In the genomic region with DNA sequence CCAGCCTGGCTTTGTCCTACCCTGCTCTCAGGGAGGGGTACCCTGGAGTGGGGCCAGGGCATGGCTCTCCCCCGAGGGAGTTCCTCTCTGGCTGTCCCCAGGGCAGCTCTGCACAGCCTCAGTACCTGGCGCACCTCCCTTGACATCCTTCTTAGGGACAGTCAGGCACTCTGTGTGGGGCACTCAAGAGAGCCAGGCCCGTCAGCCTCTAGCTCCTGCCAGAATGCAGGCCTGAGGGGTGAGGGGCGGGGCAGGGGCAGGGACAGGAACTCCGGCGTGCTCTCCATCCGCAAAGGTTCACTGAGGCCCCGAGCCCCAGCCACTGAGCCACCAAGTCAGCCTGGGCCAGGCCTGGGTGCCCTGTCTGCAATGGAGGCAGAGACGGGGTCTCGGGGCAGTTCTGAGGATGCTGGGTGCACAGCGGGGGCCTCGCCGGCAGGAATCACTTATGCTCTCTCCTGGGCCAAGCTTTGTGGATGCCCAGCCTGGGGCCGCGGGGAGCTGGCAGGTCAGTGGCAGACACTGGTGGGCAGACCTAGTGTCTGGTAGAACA, we compare ENCODE assay signal across 8 cellular contexts. TPM values are rescaled to one million over a fixed set of nuclear protein-coding genes. Genes with fewer than 3 reads are reported as not detected.
A peak's percentile ranks its signal among the peaks of the same experiment; 100 is the strongest.
DNase-seq lines count a peak whose midpoint lies in the region; ATAC-seq and TF ChIP-seq lines count a peak whose summit lies in the region.

No MANE protein-coding gene starts in this region.

- H3K9me3 ChIP-seq in AG04450 (ENCODE audit: control insufficient read depth, insufficient read depth, low read length) (peaks cover 23% of the 10 kb centered on the region), Loucy (ENCODE audit: insufficient read depth, low read depth, low read length) (no peaks in the 10 kb centered on the region), skeletal muscle satellite cell (replicated peaks; ENCODE audit: low read length) (peaks cover 14% of the 10 kb centered on the region)

- no peaks in the 10 kb centered on the region for H3K9me2 ChIP-seq in Loucy (replicated peaks; ENCODE audit: low read depth, low read length)

- TF ChIP-seq CTCF in AG04450 (IDR thresholded peaks at IDR 0.05; ENCODE audit: low read depth, low read length) = no peak
- TF ChIP-seq CTCF in Loucy (conservative IDR thresholded peaks at IDR 0.05; ENCODE audit: low read length) = no peak

- peaks cover 12% of the 10 kb centered on the region for H3F3A ChIP-seq in Loucy (ENCODE audit: low read depth)

- POLR2A ChIA-PET in AG04450 (lab: Yijun Ruan, JAX) = interaction anchor here (0.6 to 1.5 kb wide), 5 partner anchors 9 to 125 kb away, joined by 3 to 9 read pairs (median 3); a partner anchor contains a TSS

- H3K36me3 ChIP-seq in Loucy (ENCODE audit: insufficient read depth, low read length) (peaks cover 7% of the 10 kb centered on the region; the same call in 1 of the 2 replicates), skeletal muscle satellite cell (ENCODE audit: insufficient read depth, low read length) (peaks cover 23% of the 10 kb centered on the region)

- peak overlapping the region; percentile 86 for H2AFZ ChIP-seq in Loucy (ENCODE audit: low read length)

- H3K79me2 ChIP-seq in Loucy (ENCODE audit: insufficient read depth, low read length) = peaks cover 17% of the 10 kb centered on the region; the same call in 1 of the 2 replicates

- no peaks in the 10 kb centered on the region for H3K27me3 ChIP-seq in AG04450 (ENCODE audit: control insufficient read depth, insufficient read depth, low read length)
- no peaks in the 10 kb centered on the region for H3K27me3 ChIP-seq in Loucy (ENCODE audit: insufficient read depth, low read length, poor library complexity, severe bottlenecking)
- no peaks in the 10 kb centered on the region for H3K27me3 ChIP-seq in skeletal muscle satellite cell (ENCODE audit: control insufficient read depth, insufficient read depth, low read length)

- peak overlapping the region; percentile 90 for H3K27ac ChIP-seq in AG04450 (ENCODE audit: low read depth, low read length)

- H3K9ac ChIP-seq in Loucy (ENCODE audit: low read depth, low read length, poor library complexity, severe bottlenecking) (peak overlapping the region; percentile 82), skeletal muscle satellite cell (ENCODE audit: low read depth, low read length) (peak overlapping the region; percentile 67)

- peak overlapping the region; percentile 77 for H3K4me2 ChIP-seq in Loucy (ENCODE audit: low read depth, low read length, poor library complexity, severe bottlenecking)
- H3K4me2 ChIP-seq in skeletal muscle satellite cell (ENCODE audit: low read length) = peak overlapping the region; percentile 78

- H3K4me1 ChIP-seq in Loucy (ENCODE audit: insufficient read depth, low read length, poor library complexity, severe bottlenecking) (peaks cover 31% of the 10 kb centered on the region), skeletal muscle satellite cell (ENCODE audit: control insufficient read depth, insufficient read depth, low read length) (peaks cover 46% of the 10 kb centered on the region)

- DNase-seq in AG04450 (ENCODE audit: low read depth, low spot score) (no peak), epidermal melanocyte (ENCODE audit: insufficient read length, low spot score) (peak; percentile 13), NCI-H526 (lab: John Stamatoyannopoulos, UW) (no peak), T-helper 9 cell (no peak), D341Med (ENCODE audit: low spot score) (no peak)

- peak; percentile 18 for ATAC-seq in GM19438 (IDR thresholded peaks at IDR 0.05; ENCODE audit: low read depth, unreplicated experiment)

- H3K4me3 ChIP-seq in AG04450 (ENCODE audit: low read depth, low read length) = no peak overlapping the region
- H3K4me3 ChIP-seq in Loucy (ENCODE audit: low read length, poor library complexity, severe bottlenecking) = peak overlapping the region; percentile 82
- H3K4me3 ChIP-seq in skeletal muscle satellite cell (ENCODE audit: low read length) = peak overlapping the region; percentile 36

- CTCF ChIA-PET in AG04450 (lab: Charles Lee) = interaction anchor here (1.1 kb wide), 1 partner anchor 11 kb away, joined by 3 read pairs; no protein-coding TSS in a partner anchor

- no peaks in the 10 kb centered on the region for H4K20me1 ChIP-seq in Loucy (ENCODE audit: insufficient read depth, low read length, poor library complexity, severe bottlenecking)

RNA-seq across cellular contexts. Expression of a gene that starts 10.1 kb away (rescaled TPM):
- 33.0 and 52.8 TPM in 2 replicates for polyA plus RNA-seq in AG04450 (2011; rRNA removed)
- 62.0 and 83.4 TPM in 2 replicates for polyA minus RNA-seq in AG04450 (2011; rRNA and poly(A)+ RNA removed)
- 51.3 and 54.0 TPM in 2 replicates for total RNA-seq in skeletal muscle satellite cell (2012; rRNA removed)
